ENCODE assay signal across 2 cellular contexts in the genomic region with DNA sequence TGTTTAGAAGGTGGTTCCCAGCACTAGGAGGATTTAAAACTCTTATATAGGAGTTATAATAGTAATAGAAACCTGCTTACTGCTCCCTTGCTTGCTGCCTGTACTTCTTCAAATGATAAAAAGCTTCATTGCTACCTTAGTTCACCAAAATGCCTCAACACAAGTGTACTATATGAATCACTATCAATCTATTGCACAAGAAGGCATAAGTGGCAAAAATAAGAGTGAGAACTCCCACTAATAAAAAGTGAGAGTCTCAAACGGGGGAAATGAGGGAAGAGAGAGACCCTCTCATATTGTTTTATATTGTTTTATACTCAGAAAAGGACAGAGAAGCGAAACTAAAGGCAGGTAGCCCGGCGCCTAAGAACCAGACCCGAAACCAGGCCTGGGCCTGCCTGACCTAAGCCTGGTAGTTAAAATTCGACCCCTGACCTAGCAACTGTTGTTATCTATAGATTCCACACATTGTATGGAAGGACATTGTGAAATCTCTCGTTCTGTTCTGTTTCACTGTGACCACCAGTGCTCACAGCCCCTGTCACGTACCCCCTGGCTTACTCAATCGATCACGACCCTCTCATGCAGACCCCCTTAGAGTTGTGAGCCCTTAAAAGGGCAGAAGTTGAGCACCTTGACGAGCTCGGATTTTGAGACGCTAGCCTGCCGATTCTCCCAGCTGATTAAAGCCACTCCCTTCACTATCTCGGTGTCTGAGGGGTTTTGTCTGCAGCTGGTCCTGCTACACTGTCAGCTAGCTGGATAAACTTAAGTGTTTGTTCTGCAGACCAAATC. TPM values are rescaled to one million over a fixed set of nuclear protein-coding genes. Genes with fewer than 3 reads are reported as not detected.
"Had no signal": no experiment of that assay in that cellular context is flagged by ENCODE, and none has a peak within 500 bp of the region (broad histone marks: within the 10 kb centered on the region; RNA-seq: fewer than 3 reads in every experiment).

No MANE protein-coding gene starts in this region.

RNA-seq across cellular contexts. Expression of gene ADCY10, which starts 44.6 kb away (rescaled TPM):
- total RNA-seq: activated T-helper 1 cell treated with anti-CD3 and anti-CD28 coated beads, Interleukin-12 subunit alpha, Interleukin-12 subunit beta, Interleukin-2, Interleukin-4 antibody, amounts not matched to agents 30 ng/mL and 10 ng/mL and 1 ng/mL, durations not matched to agents 14 hours and 24 hours and 36 hours; SK-MEL-5 had no signal
